ENCODE assay signal across 8 cellular contexts in genomic region chr15:95326689-95327525, GRCh38.
DNase-seq lines count a peak whose midpoint lies in the region; ATAC-seq, FAIRE-seq and TF ChIP-seq lines count a peak whose summit lies in the region.
"Had no signal": no experiment of that assay in that cellular context is flagged by ENCODE, and none has a peak within 500 bp of the region (broad histone marks: within the 10 kb centered on the region; RNA-seq: fewer than 3 reads in every experiment).

No MANE protein-coding gene starts in this region.

- 9% methylated on average over 62 of the region's 66 CpGs for WGBS in smooth muscle cell (ENCODE audit: low lambda C conversion rate)

- peaks cover 53% of the 10 kb centered on the region for H3K27me3 ChIP-seq in smooth muscle cell (ENCODE audit: low read depth)

- H3K27ac ChIP-seq in kidney (ENCODE audit: low read depth in 2 of 2, low read length in 2 of 2) (peak overlapping the region; percentile 77 to 89), smooth muscle cell (ENCODE audit: low read depth) (no peak overlapping the region)

- H3K36me3 ChIP-seq in kidney (ENCODE audit: control insufficient read depth in 1 of 2, insufficient read depth in 2 of 2, low read length in 2 of 2) = no peaks in the 10 kb centered on the region
- no peaks in the 10 kb centered on the region for H3K36me3 ChIP-seq in smooth muscle cell (ENCODE audit: low read depth)

- no peaks in the 10 kb centered on the region for H3F3A ChIP-seq in smooth muscle cell (ENCODE audit: low read depth)

- H3K4me1 ChIP-seq in kidney (ENCODE audit: control insufficient read depth in 1 of 2, insufficient read depth in 1 of 2, low read depth in 1 of 2, low read length in 2 of 2) (peaks cover 0 to 4% of the 10 kb centered on the region in 2 donors), smooth muscle cell (ENCODE audit: low read depth) (peaks cover 11% of the 10 kb centered on the region)

- no peaks in the 10 kb centered on the region for H3K79me2 ChIP-seq in smooth muscle cell (ENCODE audit: low read depth)

- intact Hi-C loops in kidney (cut with DNase I) = no loop called here

- peak overlapping the region; percentile 87 for H3K4me2 ChIP-seq in smooth muscle cell

- no peak for TF ChIP-seq CTCF in choroid plexus epithelial cell (conservative IDR thresholded peaks at IDR 0.05; ENCODE audit: low read depth, low read length)
- no peak for TF ChIP-seq CTCF in kidney (IDR thresholded peaks at IDR 0.05; ENCODE audit: borderline replicate concordance, extremely low read depth, insufficient read depth)
- no peak for TF ChIP-seq CTCF in smooth muscle cell (IDR thresholded peaks at IDR 0.05; ENCODE audit: borderline replicate concordance, insufficient read depth, poor library complexity, severe bottlenecking)

- DNase-seq in NCI-H345 (lab: John Stamatoyannopoulos, UW) (peak; percentile 52), choroid plexus epithelial cell (ENCODE audit: low read depth) (peak; percentile 6), kidney (peak; percentile 80), smooth muscle cell (lab: John Stamatoyannopoulos, UW; ENCODE audit: unreplicated experiment) (no peak)
- DNase-seq in activated T-cell treated with anti-CD3 and anti-CD28 coated beads, Interleukin-2, amount 50 U/mL, for 1 hour = no peak
- DNase-seq: effector CD8-positive, alpha-beta T cell had no signal

- H3K9me3 ChIP-seq in kidney (ENCODE audit: control insufficient read depth in 1 of 2, low read length in 2 of 2) (no peaks in the 10 kb centered on the region), smooth muscle cell (replicated peaks; ENCODE audit: low read depth) (no peaks in the 10 kb centered on the region)

- ATAC-seq in GM19324 (IDR thresholded peaks at IDR 0.05; ENCODE audit: low FRiP score, unreplicated experiment) (no peak), HG02870 (IDR thresholded peaks at IDR 0.05; ENCODE audit: unreplicated experiment) (no peak)

- H2AFZ ChIP-seq in smooth muscle cell (ENCODE audit: low read depth) = no peak overlapping the region

- H4K20me1 ChIP-seq in smooth muscle cell (ENCODE audit: low read depth) = no peaks in the 10 kb centered on the region

- H3K4me3 ChIP-seq in choroid plexus epithelial cell (ENCODE audit: low read depth, low read length) (peak overlapping the region; percentile 69), kidney (ENCODE audit: low read length in 2 of 2) (peak overlapping the region; percentile 42 to 50), smooth muscle cell (peak overlapping the region; percentile 42)

- H3K9ac ChIP-seq in kidney (ENCODE audit: low read length in 2 of 2) (peak overlapping the region; percentile 5 to 65), smooth muscle cell (ENCODE audit: low read depth) (no peak overlapping the region)

- FAIRE-seq in kidney (lab: Jason Lieb, UNC) = no peak

Comparison
In these comparisons a context has a peak if more than half of its experiments do, and no peak if none do; other contexts are left out.
1. DNase-seq: peak in NCI-H345 (single experiment), choroid plexus epithelial cell (single experiment) and kidney (single experiment); none in smooth muscle cell (single experiment) and activated T-cell treated with anti-CD3 and anti-CD28 coated beads, Interleukin-2, amount 50 U/mL, for 1 hour (single experiment).
2. Peak in every context shown above with its lines, with median percentiles within 50 percentile points of each other: H3K4me3 ChIP-seq.